ENCODE assay signal across 18 cellular contexts in the genomic region with DNA sequence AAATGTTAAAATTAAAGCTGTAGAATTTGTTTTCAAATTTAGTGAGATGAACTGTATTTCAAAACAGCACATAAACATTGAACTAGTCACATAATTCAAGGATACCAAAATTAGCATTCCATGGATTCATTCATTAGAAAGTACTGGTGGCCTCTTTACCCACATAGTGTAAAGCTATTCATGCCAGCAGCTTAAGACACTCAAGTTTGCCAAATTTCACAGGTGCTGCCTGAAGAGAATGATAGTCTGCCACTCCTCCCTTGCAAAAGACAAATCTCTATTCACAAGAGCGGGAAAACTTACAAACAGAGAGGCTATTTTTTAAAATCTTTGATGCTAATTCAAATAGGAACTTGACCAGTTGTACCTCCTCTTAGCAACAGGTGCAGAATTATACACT.
"Had no signal": no experiment of that assay in that cellular context is flagged by ENCODE, and none has a peak within 500 bp of the region (broad histone marks: within the 10 kb centered on the region; RNA-seq: fewer than 3 reads in every experiment).

No MANE protein-coding gene starts in this region.

- ATAC-seq: effector memory CD8-positive, alpha-beta T cell; gastrocnemius medialis; left colon; left ventricle myocardium superior; naive thymus-derived CD4-positive, alpha-beta T cell; psoas muscle had no signal

- H3K4me1 ChIP-seq: esophagus muscularis mucosa, gastrocnemius medialis, parathyroid adenoma, psoas muscle, sigmoid colon, stomach had no signal

- H3K27ac ChIP-seq: epithelial cell of prostate, esophagus muscularis mucosa, gastrocnemius medialis, parathyroid adenoma, psoas muscle, sigmoid colon, stomach, thoracic aorta had no signal

- DNase-seq: effector memory CD8-positive, alpha-beta T cell; gastrocnemius medialis; left colon; left ventricle myocardium superior; mesendoderm; naive thymus-derived CD4-positive, alpha-beta T cell; nephron progenitor cell; psoas muscle; sigmoid colon; small intestine; stimulated activated CD4-positive, alpha-beta T cell treated with anti-CD3 and anti-CD28 coated beads, Interleukin-12 subunit alpha, Interleukin-12 subunit beta, amount 100 ng/mL, for 4 hours; stimulated activated naive CD4-positive, alpha-beta T cell; stomach; substantia nigra had no signal

- H3K79me2 ChIP-seq: parathyroid adenoma had no signal

- H3K27me3 ChIP-seq: esophagus muscularis mucosa, gastrocnemius medialis, sigmoid colon, stomach had no signal

- H2AFZ ChIP-seq: parathyroid adenoma had no signal

- H3K4me3 ChIP-seq: esophagus muscularis mucosa, gastrocnemius medialis, psoas muscle, sigmoid colon, stomach, thoracic aorta had no signal

- H3K9me3 ChIP-seq: esophagus muscularis mucosa, gastrocnemius medialis, psoas muscle, sigmoid colon, stomach, thoracic aorta had no signal

- H3K36me3 ChIP-seq: esophagus muscularis mucosa, gastrocnemius medialis, sigmoid colon, stomach, thoracic aorta had no signal

- H3K9ac ChIP-seq: parathyroid adenoma had no signal
